Comparison of ENCODE assay signal across 20 cellular contexts in the genomic region with DNA sequence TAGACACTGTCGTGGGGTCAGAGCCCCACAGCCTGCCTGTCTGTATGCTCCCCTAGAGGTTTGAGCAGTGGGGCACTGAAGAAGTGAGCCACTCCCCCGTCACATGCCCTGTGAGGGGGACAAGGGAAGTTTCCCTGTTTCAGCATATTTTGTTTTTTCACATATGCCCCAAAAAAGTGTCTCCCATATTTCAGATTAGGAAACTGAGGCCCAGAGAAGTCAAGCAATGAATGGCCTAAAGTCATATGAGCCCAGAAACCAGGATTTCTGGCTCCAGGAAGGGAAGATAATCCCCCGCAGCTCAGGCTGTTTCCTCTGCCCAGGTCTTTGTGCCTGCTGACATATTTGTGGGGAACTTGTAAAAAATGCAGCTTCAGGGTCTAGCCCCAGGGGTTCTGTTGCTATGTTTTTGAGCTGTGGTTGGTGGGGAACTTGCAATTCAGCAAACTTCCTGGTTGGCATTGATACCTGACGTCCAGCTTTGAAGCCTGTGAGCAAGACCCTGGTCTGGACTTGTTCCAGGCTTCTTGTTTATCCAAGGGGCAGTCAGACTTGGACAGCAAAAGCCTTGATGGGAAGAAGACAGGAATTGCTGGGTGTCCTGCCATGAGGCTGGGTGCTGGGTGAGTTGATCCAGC. TPM values are rescaled to one million over a fixed set of nuclear protein-coding genes. Genes with fewer than 3 reads are reported as not detected.
DNase-seq lines count a peak whose midpoint lies in the region; ATAC-seq and TF ChIP-seq lines count a peak whose summit lies in the region.
"Had no signal": no experiment of that assay in that cellular context is flagged by ENCODE, and none has a peak within 500 bp of the region (broad histone marks: within the 10 kb centered on the region; RNA-seq: fewer than 3 reads in every experiment).

No MANE protein-coding gene starts in this region.

- POLR2A ChIA-PET in WTC11 (lab: Charles Lee) = no interaction called here

- ATAC-seq in WTC11 (0 out of 2 replicates have a peak, but pooled peaks have one; percentile 32), GM21576 (IDR thresholded peaks at IDR 0.05; ENCODE audit: unreplicated experiment) (no peak), HG02884 (IDR thresholded peaks at IDR 0.05; ENCODE audit: unreplicated experiment) (no peak), HG03521 (IDR thresholded peaks at IDR 0.05; ENCODE audit: unreplicated experiment) (no peak)
- ATAC-seq: GM12878, HepG2, SK-N-SH treated with all-trans-retinoic acid at 6 μM for 48 hours had no signal

- H3K9me3 Mint-ChIP-seq in WTC11 = peaks cover 11% of the 10 kb centered on the region
- H3K9me3 Mint-ChIP-seq: T-helper 1 cell treated with Interleukin-12 subunit alpha and Interleukin-12 subunit beta and Interleukin-4 antibody, amounts not matched to agents 30 μg/mL and 1 μg/mL, for 36 hours had no signal

- H3K4me3 Mint-ChIP-seq in WTC11 = no peak overlapping the region
- H3K4me3 Mint-ChIP-seq: T-helper 1 cell treated with Interleukin-12 subunit alpha and Interleukin-12 subunit beta and Interleukin-4 antibody, amounts not matched to agents 30 μg/mL and 1 μg/mL, for 36 hours had no signal

- no peaks in the 10 kb centered on the region; the same call in 1 of the 2 replicates for H3K27me3 Mint-ChIP-seq in WTC11 (ENCODE audit: low read depth)

- CTCF ChIA-PET in WTC11 (lab: Charles Lee) = interaction anchor here (1.1 to 1.9 kb wide), 5 partner anchors 9 to 333 kb away, joined by 3 to 9 read pairs (median 7); partner anchors contain the start of gene RASL11A

- no peak for TF ChIP-seq CTCF in WTC11 (IDR thresholded peaks at IDR 0.05)

- H3K27ac Mint-ChIP-seq in WTC11 = no peak overlapping the region
- H3K27ac Mint-ChIP-seq: T-helper 1 cell treated with Interleukin-12 subunit alpha and Interleukin-12 subunit beta and Interleukin-4 antibody, amounts not matched to agents 30 μg/mL and 1 μg/mL, for 36 hours had no signal

- peaks cover 15% of the 10 kb centered on the region for H3K4me1 Mint-ChIP-seq in WTC11

- DNase-seq in ELR (ENCODE audit: low read depth) (peak; percentile 22), M059J (ENCODE audit: low read depth) (peak; percentile 98), WTC11 (ENCODE audit: low spot score) (no peak), renal cortical epithelial cell (ENCODE audit: low read depth) (peak; percentile 76)
- DNase-seq: BE2C; GM23248; Kasumi-1; MV-4-11; NCI-H1436 treated with DMSO at 0.1 percent for 48 hours; NCI-H2081 treated with DMSO at 0.1 percent for 48 hours; NCI-H524; NK-92 treated with Interleukin-12 subunit alpha and Interleukin-12 subunit beta, amount 100 ng/mL, for 24 hours; SHP77 had no signal

- H3K36me3 Mint-ChIP-seq in WTC11 = no peaks in the 10 kb centered on the region

TF ChIP-seq in WTC11, 78 proteins besides CTCF, POLR2A, EP300 and RAD21 (continues in another document):
- TF ChIP-seq, protein P1, sequence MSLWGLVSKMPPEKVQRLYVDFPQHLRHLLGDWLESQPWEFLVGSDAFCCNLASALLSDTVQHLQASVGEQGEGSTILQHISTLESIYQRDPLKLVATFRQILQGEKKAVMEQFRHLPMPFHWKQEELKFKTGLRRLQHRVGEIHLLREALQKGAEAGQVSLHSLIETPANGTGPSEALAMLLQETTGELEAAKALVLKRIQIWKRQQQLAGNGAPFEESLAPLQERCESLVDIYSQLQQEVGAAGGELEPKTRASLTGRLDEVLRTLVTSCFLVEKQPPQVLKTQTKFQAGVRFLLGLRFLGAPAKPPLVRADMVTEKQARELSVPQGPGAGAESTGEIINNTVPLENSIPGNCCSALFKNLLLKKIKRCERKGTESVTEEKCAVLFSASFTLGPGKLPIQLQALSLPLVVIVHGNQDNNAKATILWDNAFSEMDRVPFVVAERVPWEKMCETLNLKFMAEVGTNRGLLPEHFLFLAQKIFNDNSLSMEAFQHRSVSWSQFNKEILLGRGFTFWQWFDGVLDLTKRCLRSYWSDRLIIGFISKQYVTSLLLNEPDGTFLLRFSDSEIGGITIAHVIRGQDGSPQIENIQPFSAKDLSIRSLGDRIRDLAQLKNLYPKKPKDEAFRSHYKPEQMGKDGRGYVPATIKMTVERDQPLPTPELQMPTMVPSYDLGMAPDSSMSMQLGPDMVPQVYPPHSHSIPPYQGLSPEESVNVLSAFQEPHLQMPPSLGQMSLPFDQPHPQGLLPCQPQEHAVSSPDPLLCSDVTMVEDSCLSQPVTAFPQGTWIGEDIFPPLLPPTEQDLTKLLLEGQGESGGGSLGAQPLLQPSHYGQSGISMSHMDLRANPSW (CRISPR knock-in tag; conservative IDR thresholded peaks at IDR 0.05; ENCODE audit: low read depth) = no peak
- TF ChIP-seq TCF7 (CRISPR knock-in tag; IDR thresholded peaks at IDR 0.05; ENCODE audit: low read depth) (no peak), GABPB1 (CRISPR knock-in tag; IDR thresholded peaks at IDR 0.05) (no peak), SMAD3 (CRISPR knock-in tag; IDR thresholded peaks at IDR 0.05; ENCODE audit: borderline replicate concordance) (no peak), ZNF263 (CRISPR knock-in tag; IDR thresholded peaks at IDR 0.05; ENCODE audit: low read depth) (no peak), ARID4B (CRISPR knock-in tag; IDR thresholded peaks at IDR 0.05; ENCODE audit: borderline replicate concordance) (no peak)
- TF ChIP-seq, protein P2, sequence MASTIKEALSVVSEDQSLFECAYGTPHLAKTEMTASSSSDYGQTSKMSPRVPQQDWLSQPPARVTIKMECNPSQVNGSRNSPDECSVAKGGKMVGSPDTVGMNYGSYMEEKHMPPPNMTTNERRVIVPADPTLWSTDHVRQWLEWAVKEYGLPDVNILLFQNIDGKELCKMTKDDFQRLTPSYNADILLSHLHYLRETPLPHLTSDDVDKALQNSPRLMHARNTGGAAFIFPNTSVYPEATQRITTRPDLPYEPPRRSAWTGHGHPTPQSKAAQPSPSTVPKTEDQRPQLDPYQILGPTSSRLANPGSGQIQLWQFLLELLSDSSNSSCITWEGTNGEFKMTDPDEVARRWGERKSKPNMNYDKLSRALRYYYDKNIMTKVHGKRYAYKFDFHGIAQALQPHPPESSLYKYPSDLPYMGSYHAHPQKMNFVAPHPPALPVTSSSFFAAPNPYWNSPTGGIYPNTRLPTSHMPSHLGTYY (CRISPR knock-in tag; IDR thresholded peaks at IDR 0.05) = no peak
- TF ChIP-seq, protein P3, sequence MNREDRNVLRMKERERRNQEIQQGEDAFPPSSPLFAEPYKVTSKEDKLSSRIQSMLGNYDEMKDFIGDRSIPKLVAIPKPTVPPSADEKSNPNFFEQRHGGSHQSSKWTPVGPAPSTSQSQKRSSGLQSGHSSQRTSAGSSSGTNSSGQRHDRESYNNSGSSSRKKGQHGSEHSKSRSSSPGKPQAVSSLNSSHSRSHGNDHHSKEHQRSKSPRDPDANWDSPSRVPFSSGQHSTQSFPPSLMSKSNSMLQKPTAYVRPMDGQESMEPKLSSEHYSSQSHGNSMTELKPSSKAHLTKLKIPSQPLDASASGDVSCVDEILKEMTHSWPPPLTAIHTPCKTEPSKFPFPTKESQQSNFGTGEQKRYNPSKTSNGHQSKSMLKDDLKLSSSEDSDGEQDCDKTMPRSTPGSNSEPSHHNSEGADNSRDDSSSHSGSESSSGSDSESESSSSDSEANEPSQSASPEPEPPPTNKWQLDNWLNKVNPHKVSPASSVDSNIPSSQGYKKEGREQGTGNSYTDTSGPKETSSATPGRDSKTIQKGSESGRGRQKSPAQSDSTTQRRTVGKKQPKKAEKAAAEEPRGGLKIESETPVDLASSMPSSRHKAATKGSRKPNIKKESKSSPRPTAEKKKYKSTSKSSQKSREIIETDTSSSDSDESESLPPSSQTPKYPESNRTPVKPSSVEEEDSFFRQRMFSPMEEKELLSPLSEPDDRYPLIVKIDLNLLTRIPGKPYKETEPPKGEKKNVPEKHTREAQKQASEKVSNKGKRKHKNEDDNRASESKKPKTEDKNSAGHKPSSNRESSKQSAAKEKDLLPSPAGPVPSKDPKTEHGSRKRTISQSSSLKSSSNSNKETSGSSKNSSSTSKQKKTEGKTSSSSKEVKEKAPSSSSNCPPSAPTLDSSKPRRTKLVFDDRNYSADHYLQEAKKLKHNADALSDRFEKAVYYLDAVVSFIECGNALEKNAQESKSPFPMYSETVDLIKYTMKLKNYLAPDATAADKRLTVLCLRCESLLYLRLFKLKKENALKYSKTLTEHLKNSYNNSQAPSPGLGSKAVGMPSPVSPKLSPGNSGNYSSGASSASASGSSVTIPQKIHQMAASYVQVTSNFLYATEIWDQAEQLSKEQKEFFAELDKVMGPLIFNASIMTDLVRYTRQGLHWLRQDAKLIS (CRISPR knock-in tag; IDR thresholded peaks at IDR 0.05; ENCODE audit: borderline replicate concordance) = no peak

RNA-seq across cellular contexts. Expression of gene RASL11A, which starts 9.5 kb away (rescaled TPM):
- total RNA-seq in M059J (2014; rRNA removed; shearing (Covaris generic)) = 138 and 150 TPM in 2 replicates
- total RNA-seq in WTC11 (2021) (2.5 to 3.8 TPM (median 3.5 TPM) in 3 replicates), renal cortical epithelial cell (2.4 and 29.4 TPM in 2 replicates)

RNA-seq across cellular contexts. Expression of gene RPL21, which starts 28.8 kb away (rescaled TPM):
- 521 and 537 TPM in 2 replicates for total RNA-seq in M059J (2014; rRNA removed; shearing (Covaris generic))
- total RNA-seq in WTC11 (2021) (1,082 to 1,187 TPM (median 1,146 TPM) in 3 replicates), renal cortical epithelial cell (458 and 736 TPM in 2 replicates)
